ENCODE assay signal across 9 cellular contexts in genomic region chr2:144332356-144333143, GRCh38.
DNase-seq lines count a peak whose midpoint lies in the region; ATAC-seq, FAIRE-seq and TF ChIP-seq lines count a peak whose summit lies in the region.
"Had no signal": no experiment of that assay in that cellular context is flagged by ENCODE, and none has a peak within 500 bp of the region (broad histone marks: within the 10 kb centered on the region; RNA-seq: fewer than 3 reads in every experiment).

No MANE protein-coding gene starts in this region.

- peak overlapping the region; percentile 65 to 84 (median 75) for H3K4me3 ChIP-seq in HepG2 (replicated peaks in 1 of 3; ENCODE audit: insufficient read depth in 1 of 3, low read depth in 2 of 3, low read length in 3 of 3)

- peak overlapping the region; percentile 15 for H3K27ac ChIP-seq in HepG2 (ENCODE audit: extremely low read length, insufficient read depth, low read length)

- no peaks in the 10 kb centered on the region; a peak in 1 of 5 replicates for H3K36me3 ChIP-seq in HepG2 (replicated peaks in 1 of 2; ENCODE audit: control insufficient read depth in 1 of 2, insufficient read depth in 2 of 2, low read length in 2 of 2)

- peaks cover 0 to 7% of the 10 kb centered on the region in 2 experiments; a peak in 1 of 5 replicates for H3K27me3 ChIP-seq in HepG2 (ENCODE audit: control insufficient read depth in 1 of 2, insufficient read depth in 2 of 2, low read length in 2 of 2)

- no peaks in the 10 kb centered on the region for H3K9me3 ChIP-seq in HepG2 (ENCODE audit: low read length)

- H3K9ac ChIP-seq in HepG2 (ENCODE audit: insufficient read depth, low read depth, low read length): peak overlapping the region; percentile 73

- FAIRE-seq in HepG2 (lab: Jason Lieb, UNC): no peak
- FAIRE-seq: colon had no signal

- no TSS peak for BruUV-seq in HepG2 (replicated peaks; lab: Mats Ljungman, UMichigan)

- ATAC-seq in GM19324 (IDR thresholded peaks at IDR 0.05; ENCODE audit: low FRiP score, unreplicated experiment): peak; percentile 95
- ATAC-seq in HG03442 (IDR thresholded peaks at IDR 0.05; ENCODE audit: unreplicated experiment): peak; percentile 88
- peak; percentile 94 for ATAC-seq in HepG2

- POLR2A ChIA-PET in HepG2 (lab: Yijun Ruan, JAX): interaction anchor here (1.6 kb wide), 1 partner anchor 11 kb away, joined by 4 read pairs; no protein-coding TSS in a partner anchor

- H3K79me2 ChIP-seq in HepG2 (ENCODE audit: insufficient read depth, low read length): no peaks in the 10 kb centered on the region

- peaks cover 23% of the 10 kb centered on the region for H3K4me1 ChIP-seq in HepG2 (ENCODE audit: insufficient read depth, low read length)

- DNase-seq in C1 segment of cervical spinal cord (lab: John Stamatoyannopoulos, UW) (peak; percentile 17 to 97 (median 87)), NCI-H510A (lab: John Stamatoyannopoulos, UW) (peak; percentile 75), dedifferentiated amniotic fluid mesenchymal stem cell (ENCODE audit: extremely low spot score) (peak; percentile 72), HepG2 (ENCODE audit: low spot score) (peak; percentile 72)
- peak; percentile 89 for DNase-seq in activated CD4-positive, alpha-beta T cell treated with anti-CD3 and anti-CD28 coated beads for 48 hours
- peak; percentile 83 to 87 for DNase-seq in stimulated activated CD4-positive, alpha-beta T cell treated with anti-CD3 and anti-CD28 coated beads, Interleukin-2, amount 100 ng/mL, for 48 hours

- TF ChIP-seq RAD21 in HepG2 (CRISPR knock-in tag; IDR thresholded peaks at IDR 0.05): no peak

- no peaks in the 10 kb centered on the region for H4K20me1 ChIP-seq in HepG2 (ENCODE audit: insufficient read depth, low read length)

- H2AFZ ChIP-seq in HepG2 (ENCODE audit: low read length): peak overlapping the region; percentile 93

- 3% methylated on average over 45 of the region's 77 CpGs for WGBS in HepG2 (ENCODE audit: low lambda C conversion rate)

- CTCF ChIA-PET in HepG2 (lab: Yijun Ruan, JAX; ENCODE audit: low intra/inter-chr PET ratio, low total read pairs): no interaction called here

- TF ChIP-seq POLR2A in HepG2 (IDR thresholded peaks at IDR 0.05; ENCODE audit: insufficient read depth in 1 of 2, low read depth in 2 of 2, low read length in 2 of 2): peak; percentile 73 to 80

- in situ Hi-C loops in HepG2 (cut with HindIII; ENCODE audit: extremely low pct_ligation_motif_present, low pct_unique_long_range_greater_than_20kb): no loop called here

- peak overlapping the region; percentile 97 for H3K4me2 ChIP-seq in HepG2 (ENCODE audit: low read depth, low read length)

- TF ChIP-seq EP300 in HepG2 (IDR thresholded peaks at IDR 0.05; ENCODE audit: low read depth in 2 of 2, low read length in 2 of 2) (peak in 1 of 2 experiments; percentile 25; a peak in 1 of 4 replicates), HepG2 (CRISPR knock-in tag; IDR thresholded peaks at IDR 0.05; ENCODE audit: borderline replicate concordance) (no peak)

- no peak for TF ChIP-seq CTCF in HepG2 (CRISPR knock-in tag; IDR thresholded peaks at IDR 0.05)

- intact Hi-C loops in HepG2 (cut with micrococcal nuclease; ENCODE audit: unreplicated experiment): no loop called here

TF ChIP-seq in HepG2, 621 proteins besides CTCF, POLR2A, EP300 and RAD21 (continues in another document):
- TF ChIP-seq ATF3 (CRISPR knock-in tag; IDR thresholded peaks at IDR 0.05) (peak; percentile 42; the same call in 1 of the 2 replicates), ZNF431 (CRISPR knock-in tag; IDR thresholded peaks at IDR 0.05; ENCODE audit: borderline replicate concordance, low read depth) (peak; percentile 86; the same call in 1 of the 2 replicates), ATF5 (CRISPR knock-in tag; IDR thresholded peaks at IDR 0.05; ENCODE audit: low read depth) (peak; percentile 68; the same call in 1 of the 2 replicates), PITX1 (CRISPR knock-in tag; IDR thresholded peaks at IDR 0.05) (peak; percentile 47; the same call in 1 of the 2 replicates), ZNF558 (CRISPR knock-in tag; IDR thresholded peaks at IDR 0.05; ENCODE audit: borderline replicate concordance) (peak; percentile 73; the same call in 1 of the 2 replicates), ZSCAN20 (CRISPR knock-in tag; IDR thresholded peaks at IDR 0.05; ENCODE audit: borderline replicate concordance) (0 out of 2 replicates have a peak, but pooled peaks have one; percentile 58), ZNF567 (CRISPR knock-in tag; IDR thresholded peaks at IDR 0.05; ENCODE audit: borderline replicate concordance) (0 out of 2 replicates have a peak, but pooled peaks have one; percentile 75), ZNF274 (CRISPR knock-in tag; IDR thresholded peaks at IDR 0.05) (peak; percentile 78), ZMAT5 (CRISPR knock-in tag; IDR thresholded peaks at IDR 0.05; ENCODE audit: borderline replicate concordance, low read depth) (no peak), ZNF709 (CRISPR knock-in tag; IDR thresholded peaks at IDR 0.05) (peak; percentile 38; the same call in 1 of the 2 replicates), ZIK1 (CRISPR knock-in tag; IDR thresholded peaks at IDR 0.05; ENCODE audit: borderline replicate concordance, low read depth) (peak; percentile 85), PTBP1 (IDR thresholded peaks at IDR 0.05; ENCODE audit: low read depth, low read length, poor library complexity, severe bottlenecking) (no peak), HDAC1 (CRISPR knock-in tag; IDR thresholded peaks at IDR 0.05) (no peak), ZNF510 (CRISPR knock-in tag; IDR thresholded peaks at IDR 0.05; ENCODE audit: low read depth) (no peak), RORA (CRISPR knock-in tag; IDR thresholded peaks at IDR 0.05) (no peak), ZFP82 (CRISPR knock-in tag; IDR thresholded peaks at IDR 0.05; ENCODE audit: borderline replicate concordance) (no peak), ZNF639 (CRISPR knock-in tag; conservative IDR thresholded peaks at IDR 0.05) (0 out of 2 replicates have a peak, but pooled peaks have one; percentile 13), ZNF614 (CRISPR knock-in tag; IDR thresholded peaks at IDR 0.05; ENCODE audit: borderline replicate concordance) (0 out of 2 replicates have a peak, but pooled peaks have one; percentile 18), ZNF616 (CRISPR knock-in tag; IDR thresholded peaks at IDR 0.05; ENCODE audit: low read depth) (peak; percentile 79; the same call in 1 of the 2 replicates), TRIM22 (IDR thresholded peaks at IDR 0.05) (no peak), ZNF574 (CRISPR knock-in tag; IDR thresholded peaks at IDR 0.05) (peak; percentile 54; the same call in 1 of the 2 replicates)

Comparison
In these comparisons a context has a peak if more than half of its experiments do, and no peak if none do; other contexts are left out.
1. Peak in every context shown above with its lines: DNase-seq, ATAC-seq, H3K4me3 ChIP-seq and H3K27ac ChIP-seq.